Comparison of ENCODE assay signal across 11 cellular contexts in genomic region chr20:53678315-53678989, GRCh38.
DNase-seq lines count a peak whose midpoint lies in the region; FAIRE-seq and TF ChIP-seq lines count a peak whose summit lies in the region.
"Had no signal": no experiment of that assay in that cellular context is flagged by ENCODE, and none has a peak within 500 bp of the region (broad histone marks: within the 10 kb centered on the region; RNA-seq: fewer than 3 reads in every experiment).

No MANE protein-coding gene starts in this region.

- H4K8ac ChIP-seq in mesenchymal stem cell (ENCODE audit: low read length) = no peak overlapping the region

- no peaks in the 10 kb centered on the region for H3K36me3 ChIP-seq in mesenchymal stem cell (ENCODE audit: control insufficient read depth in 1 of 2, insufficient read depth in 2 of 2, low read depth in 1 of 2, low read length in 2 of 2)

- H3K23ac ChIP-seq in mesenchymal stem cell (ENCODE audit: low read length in 2 of 2) = no peak overlapping the region

- peak; percentile 8 for FAIRE-seq in GM19239 (lab: Jason Lieb, UNC)

- H3K4me1 ChIP-seq in mesenchymal stem cell (ENCODE audit: control insufficient read depth, insufficient read depth, low read depth, low read length) = peaks cover 2% of the 10 kb centered on the region

- no peak overlapping the region for H3K4me3 ChIP-seq in AG04450 (ENCODE audit: low read depth, low read length)
- no peak overlapping the region for H3K4me3 ChIP-seq in mesenchymal stem cell (ENCODE audit: insufficient read depth in 1 of 2, low read depth in 1 of 2, low read length in 2 of 2)

- H3K27me3 ChIP-seq in AG04450 (ENCODE audit: control insufficient read depth, insufficient read depth, low read length) = no peaks in the 10 kb centered on the region
- H3K27me3 ChIP-seq in mesenchymal stem cell (ENCODE audit: control insufficient read depth in 1 of 2, insufficient read depth in 1 of 2, low read length in 2 of 2) = no peaks in the 10 kb centered on the region

- no peak overlapping the region for H3K18ac ChIP-seq in mesenchymal stem cell (ENCODE audit: low read depth in 1 of 2, low read length in 2 of 2)

- no peak overlapping the region for H3K4me2 ChIP-seq in mesenchymal stem cell (ENCODE audit: low read length, poor library complexity, severe bottlenecking)

- no peak overlapping the region for H3K4ac ChIP-seq in mesenchymal stem cell (ENCODE audit: low read depth in 1 of 2, low read length in 2 of 2)

- H2BK12ac ChIP-seq in mesenchymal stem cell (ENCODE audit: low read length in 2 of 2) = no peak overlapping the region

- no peak overlapping the region for H2BK120ac ChIP-seq in mesenchymal stem cell (ENCODE audit: low read depth, low read length)

- H3K79me1 ChIP-seq in mesenchymal stem cell (replicated peaks; ENCODE audit: low read length, poor library complexity, severe bottlenecking) = no peaks in the 10 kb centered on the region

- CTCF ChIA-PET in AG04450 (lab: Charles Lee) = interaction anchor here (0.5 to 1.5 kb wide), 4 partner anchors 12 to 30 kb away, joined by 3 to 7 read pairs (median 4); no protein-coding TSS in a partner anchor

- POLR2A ChIA-PET in AG04450 (lab: Yijun Ruan, JAX) = interaction anchor here (0.6 to 0.9 kb wide), 2 partner anchors 10 to 188 kb away, joined by 5 read pairs; no protein-coding TSS in a partner anchor

- H3K4me1 Mint-ChIP-seq in activated naive CD8-positive, alpha-beta T cell treated with anti-CD3 and anti-CD28 coated beads for 36 hours = peaks cover 24% of the 10 kb centered on the region

- H3K9ac ChIP-seq in mesenchymal stem cell (ENCODE audit: low read length) = peak overlapping the region; percentile 64

- no peak overlapping the region for H3K14ac ChIP-seq in mesenchymal stem cell (ENCODE audit: low read length in 2 of 2)

- H2BK5ac ChIP-seq in mesenchymal stem cell (ENCODE audit: low read depth, low read length, poor library complexity, severe bottlenecking) = no peak overlapping the region

- H4K91ac ChIP-seq in mesenchymal stem cell (ENCODE audit: low read length) = no peak overlapping the region

- peak; percentile 28 for TF ChIP-seq CTCF in AG04450 (IDR thresholded peaks at IDR 0.05; ENCODE audit: low read depth, low read length)

- H2AFZ ChIP-seq in mesenchymal stem cell (ENCODE audit: low read depth, low read length) = no peak overlapping the region

- DNase-seq in AG04450 (ENCODE audit: low read depth, low spot score) (no peak), GM19239 (ENCODE audit: insufficient read length, low spot score) (no peak), mesenchymal stem cell (no peak), kidney glomerular epithelial cell (lab: John Stamatoyannopoulos, UW) (no peak), dedifferentiated amniotic fluid mesenchymal stem cell (ENCODE audit: extremely low spot score) (no peak), NCI-H1417 (lab: John Stamatoyannopoulos, UW) (no peak)
- DNase-seq in activated naive CD8-positive, alpha-beta T cell treated with anti-CD3 and anti-CD28 coated beads for 36 hours = no peak
- DNase-seq in activated CD4-positive, CD25-positive, alpha-beta regulatory T cell treated with anti-CD3 and anti-CD28 coated beads, Interleukin-2, amount 50 U/mL, for 72 hours = no peak
- DNase-seq: DMS79, Karpas-422, occipital lobe had no signal

- H3K36me3 Mint-ChIP-seq in activated naive CD8-positive, alpha-beta T cell treated with anti-CD3 and anti-CD28 coated beads for 36 hours = no peaks in the 10 kb centered on the region

- H3K4me3 Mint-ChIP-seq in activated naive CD8-positive, alpha-beta T cell treated with anti-CD3 and anti-CD28 coated beads for 36 hours = peak overlapping the region; percentile 38

- WGBS in mesenchymal stem cell = 58% methylated on average over 2 of the region's 7 CpGs

- H3K9me3 Mint-ChIP-seq in activated naive CD8-positive, alpha-beta T cell treated with anti-CD3 and anti-CD28 coated beads for 36 hours = no peaks in the 10 kb centered on the region

- peak overlapping the region; percentile 82 for H3K27ac Mint-ChIP-seq in activated naive CD8-positive, alpha-beta T cell treated with anti-CD3 and anti-CD28 coated beads for 36 hours

- no peak overlapping the region for H3K27ac ChIP-seq in AG04450 (ENCODE audit: low read depth, low read length)
- H3K27ac ChIP-seq in mesenchymal stem cell (ENCODE audit: low read length, poor library complexity, severe bottlenecking) = no peak overlapping the region

- no peak overlapping the region for H2BK15ac ChIP-seq in mesenchymal stem cell (ENCODE audit: low read depth, poor library complexity, severe bottlenecking)

- no peak overlapping the region for H2AK5ac ChIP-seq in mesenchymal stem cell (ENCODE audit: low read length, severe bottlenecking)

- H3K9me3 ChIP-seq in AG04450 (ENCODE audit: control insufficient read depth, insufficient read depth, low read length) = no peaks in the 10 kb centered on the region
- no peaks in the 10 kb centered on the region for H3K9me3 ChIP-seq in mesenchymal stem cell (ENCODE audit: control insufficient read depth, low read length)

- no peaks in the 10 kb centered on the region for H3K27me3 Mint-ChIP-seq in activated naive CD8-positive, alpha-beta T cell treated with anti-CD3 and anti-CD28 coated beads for 36 hours
